8 cellular contexts compared by ENCODE assay signal in the genomic region with DNA sequence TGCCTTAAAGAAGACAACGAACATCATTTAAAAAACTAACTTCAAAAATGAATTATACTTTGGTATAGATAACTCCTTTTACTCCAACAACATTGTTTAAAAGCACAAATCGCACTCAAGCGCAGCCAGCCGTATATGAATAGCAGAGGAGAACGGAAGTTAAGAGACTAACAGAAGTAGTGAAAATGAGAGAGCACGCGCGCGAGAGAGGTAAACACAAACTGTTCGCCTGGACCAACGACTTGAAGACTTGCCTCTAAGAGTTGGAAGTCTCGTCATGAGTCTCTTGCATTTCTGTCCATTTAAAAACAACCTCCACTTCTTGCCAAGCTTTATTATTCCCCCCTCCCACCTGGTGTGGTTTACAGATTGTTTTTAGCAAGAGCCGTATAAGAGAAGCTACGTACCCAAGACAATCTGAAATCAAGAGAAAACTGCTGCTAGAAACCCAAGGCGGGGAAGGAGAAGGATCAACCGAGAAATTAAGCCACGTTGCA. TPM values are rescaled to one million over a fixed set of nuclear protein-coding genes. Genes with fewer than 3 reads are reported as not detected.
A peak's percentile ranks its signal among the peaks of the same experiment; 100 is the strongest.
DNase-seq lines count a peak whose midpoint lies in the region; ATAC-seq, FAIRE-seq and TF ChIP-seq lines count a peak whose summit lies in the region.

No MANE protein-coding gene starts in this region.

- peaks cover 4% of the 10 kb centered on the region for H3K9me3 Mint-ChIP-seq in activated CD4-positive, alpha-beta T cell treated with anti-CD3 and anti-CD28 coated beads, Interleukin-2, amount 10 ng/mL, durations not matched to agents 24 days and 14 days
- H3K9me3 Mint-ChIP-seq in type B pancreatic cell = no peaks in the 10 kb centered on the region

- H3K4me1 ChIP-seq in neutrophil (ENCODE audit: control insufficient read depth in 1 of 2, insufficient read depth in 1 of 2, low read depth in 1 of 2, low read length in 1 of 2) = peaks cover 21 to 26% of the 10 kb centered on the region in 2 experiments

- peak; percentile 4 for FAIRE-seq in endometrium (lab: Jason Lieb, UNC)

- H3K4me3 ChIP-seq in AG10803 (ENCODE audit: low read length) = peak overlapping the region; percentile 85
- peak overlapping the region; percentile 81 for H3K4me3 ChIP-seq in MG63
- peak overlapping the region; percentile 69 to 81 for H3K4me3 ChIP-seq in neutrophil (ENCODE audit: low read depth in 1 of 2, low read length in 1 of 2)

- H3K36me3 Mint-ChIP-seq in activated CD4-positive, alpha-beta T cell treated with anti-CD3 and anti-CD28 coated beads, Interleukin-2, amount 10 ng/mL, durations not matched to agents 24 days and 14 days (ENCODE audit: low read depth) = peaks cover 26% of the 10 kb centered on the region
- peaks cover 22% of the 10 kb centered on the region for H3K36me3 Mint-ChIP-seq in type B pancreatic cell

- no peak overlapping the region for H3K4me3 Mint-ChIP-seq in activated CD4-positive, alpha-beta T cell treated with anti-CD3 and anti-CD28 coated beads, Interleukin-2, amount 10 ng/mL, durations not matched to agents 24 days and 14 days
- no peak overlapping the region for H3K4me3 Mint-ChIP-seq in type B pancreatic cell

- TF ChIP-seq CTCF in AG10803 (conservative IDR thresholded peaks at IDR 0.05; ENCODE audit: low read length) = no peak
- TF ChIP-seq CTCF in neutrophil (IDR thresholded peaks at IDR 0.05) = no peak
- TF ChIP-seq CTCF in type B pancreatic cell (conservative IDR thresholded peaks at IDR 0.05) = no peak

- intact Hi-C loops in activated CD4-positive, alpha-beta T cell treated with anti-CD3 and anti-CD28 coated beads, Interleukin-2, amount 10 ng/mL, durations not matched to agents 24 days and 14 days (cut with micrococcal nuclease) = loop anchor here (5.0 kb wide), 1 partner anchor 531 kb away; no protein-coding TSS in a partner anchor

- peak; percentile 22 for ATAC-seq in GM18519 (IDR thresholded peaks at IDR 0.05; ENCODE audit: low FRiP score, unreplicated experiment)

- peaks cover 36% of the 10 kb centered on the region for H3K4me1 Mint-ChIP-seq in activated CD4-positive, alpha-beta T cell treated with anti-CD3 and anti-CD28 coated beads, Interleukin-2, amount 10 ng/mL, durations not matched to agents 24 days and 14 days
- peaks cover 34% of the 10 kb centered on the region for H3K4me1 Mint-ChIP-seq in type B pancreatic cell (ENCODE audit: unreplicated experiment)

- H3K27me3 ChIP-seq in MG63 (no peaks in the 10 kb centered on the region), neutrophil (peaks cover 11% of the 10 kb centered on the region)

- H3K36me3 ChIP-seq in MG63 = peaks cover 16% of the 10 kb centered on the region
- peaks cover 4% of the 10 kb centered on the region for H3K36me3 ChIP-seq in neutrophil

- H3K27ac ChIP-seq in neutrophil = peak overlapping the region; percentile 93

- DNase-seq in AG10803 (ENCODE audit: low read depth) (peak; percentile 51), MG63 (peak; percentile 24), type B pancreatic cell (ENCODE audit: extremely low spot score, unreplicated experiment) (no peak), GDM1 (lab: John Stamatoyannopoulos, UW) (no peak)
- peak; percentile 84 for DNase-seq in activated CD4-positive, alpha-beta T cell treated with anti-CD3 and anti-CD28 coated beads, Interleukin-2, amount 10 ng/mL, durations not matched to agents 24 days and 14 days

- no peaks in the 10 kb centered on the region for H3K27me3 Mint-ChIP-seq in activated CD4-positive, alpha-beta T cell treated with anti-CD3 and anti-CD28 coated beads, Interleukin-2, amount 10 ng/mL, durations not matched to agents 24 days and 14 days
- no peaks in the 10 kb centered on the region for H3K27me3 Mint-ChIP-seq in type B pancreatic cell

- H3K9me3 ChIP-seq in MG63 (no peaks in the 10 kb centered on the region), neutrophil (no peaks in the 10 kb centered on the region)

- no peak overlapping the region for H3K27ac Mint-ChIP-seq in activated CD4-positive, alpha-beta T cell treated with anti-CD3 and anti-CD28 coated beads, Interleukin-2, amount 10 ng/mL, durations not matched to agents 24 days and 14 days
- no peak overlapping the region for H3K27ac Mint-ChIP-seq in type B pancreatic cell

RNA-seq across cellular contexts. Expression of a gene that starts 0.5 kb away (rescaled TPM):
- 202 and 203 TPM in 2 replicates for total RNA-seq in MG63 (2014; rRNA removed; shearing (Covaris generic); ENCODE audit: low replicate concordance)
- 179 and 184 TPM in 2 replicates for total RNA-seq in activated CD4-positive, alpha-beta T cell treated with anti-CD3 and anti-CD28 coated beads, Interleukin-2, amount 10 ng/mL, durations not matched to agents 24 days and 14 days
- 147 and 148 TPM in 2 replicates for total RNA-seq in type B pancreatic cell (ENCODE audit: low replicate concordance)

RNA-seq across cellular contexts. Expression of a gene that starts 1.0 kb away (rescaled TPM):
- 7.8 and 17.4 TPM in 2 replicates for total RNA-seq in MG63 (2014; rRNA removed; shearing (Covaris generic); ENCODE audit: low replicate concordance)
- 15.8 and 16.0 TPM in 2 replicates for total RNA-seq in activated CD4-positive, alpha-beta T cell treated with anti-CD3 and anti-CD28 coated beads, Interleukin-2, amount 10 ng/mL, durations not matched to agents 24 days and 14 days
- 30.0 and 40.3 TPM in 2 replicates for total RNA-seq in type B pancreatic cell (ENCODE audit: low replicate concordance)

Comparison
In these comparisons a context has a peak if more than half of its experiments do, and no peak if none do; other contexts are left out.
1. DNase-seq: peak in AG10803 (single experiment), MG63 (single experiment) and activated CD4-positive, alpha-beta T cell treated with anti-CD3 and anti-CD28 coated beads, Interleukin-2, amount 10 ng/mL, durations not matched to agents 24 days and 14 days (single experiment); none in type B pancreatic cell (single experiment) and GDM1 (single experiment).
2. Peak in every context shown above with its lines, with median percentiles within 50 percentile points of each other: H3K4me3 ChIP-seq.